In genomic region chr4:620201-620600, GRCh38 we compare ENCODE assay signal across 1 cellular context.
TF ChIP-seq lines count a peak whose summit lies in the region.

No MANE protein-coding gene starts in this region.

TF ChIP-seq in HepG2, 621 proteins besides CTCF, POLR2A, EP300 and RAD21:
- TF ChIP-seq ISX (CRISPR knock-in tag; conservative IDR thresholded peaks at IDR 0.05) = no peak
TF ChIP-seq in HepG2: peak in this region for 0.
